Comparison of ENCODE assay signal across 8 cellular contexts in the genomic region with DNA sequence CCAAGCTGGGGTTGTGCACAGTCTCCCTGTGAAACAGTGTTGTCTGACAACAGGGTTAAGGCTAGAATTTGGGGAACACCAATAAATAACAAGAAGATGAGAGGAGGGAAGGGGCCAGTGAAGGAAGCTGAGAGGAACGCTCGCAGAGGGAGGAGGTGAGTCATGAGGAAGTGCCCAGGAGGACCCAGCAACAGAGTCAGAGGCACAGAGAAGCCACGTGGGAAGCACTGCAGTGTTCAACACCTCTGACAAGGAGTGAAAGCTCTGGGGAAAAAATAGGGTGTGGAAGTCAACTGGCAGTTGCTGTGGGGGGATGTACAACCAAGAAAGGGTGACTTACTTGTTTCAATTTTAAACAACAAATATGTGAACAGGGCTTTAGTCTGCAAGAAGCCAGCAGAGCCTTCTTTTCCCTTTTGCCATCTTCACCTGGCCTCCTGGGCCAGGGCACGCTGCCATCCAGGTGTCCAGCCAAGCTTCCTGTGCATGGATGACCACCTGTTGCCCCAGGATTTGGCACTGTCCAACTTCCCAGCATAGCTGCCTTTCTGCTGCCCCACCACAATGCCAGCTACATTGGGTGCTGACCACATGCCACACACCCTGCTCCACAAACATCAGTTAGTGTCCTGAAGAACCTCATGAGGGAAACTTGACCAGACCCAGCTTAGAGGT.
DNase-seq lines count a peak whose midpoint lies in the region; ATAC-seq and TF ChIP-seq lines count a peak whose summit lies in the region.

No MANE protein-coding gene starts in this region.

- H3K79me1 ChIP-seq in IMR-90 (ENCODE audit: low read depth in 1 of 2, low read length in 2 of 2) = peaks cover 3 to 49% of the 10 kb centered on the region in 2 experiments; a peak in 3 of 4 replicates

- 0 out of 2 replicates have a peak, but pooled peaks cover 8% of the 10 kb centered on the region for H4K20me1 ChIP-seq in IMR-90 (ENCODE audit: insufficient read depth, low read length)

- H3K4me3 ChIP-seq in ACC112 (ENCODE audit: low read depth, low read length) (no peak overlapping the region), IMR-90 (ENCODE audit: insufficient read depth, low read depth, low read length) (no peak overlapping the region), heart left ventricle (no peak overlapping the region)
- no peak overlapping the region for H3K4me3 ChIP-seq in effector memory CD4-positive, alpha-beta T cell (ENCODE audit: insufficient read depth, low read depth, low read length, poor library complexity, severe bottlenecking)

- H2BK120ac ChIP-seq in IMR-90 (ENCODE audit: low read depth, low read length) = peak overlapping the region; percentile 82

- DNase-seq in IMR-90 = peak; percentile 79
- peak; percentile 39 to 78 for DNase-seq in activated CD4-positive, alpha-beta T cell treated with anti-CD3 and anti-CD28 coated beads, Interleukin-2, amount 50 U/mL, for 24 hours (ENCODE audit: low read depth in 1 of 2, low spot score in 1 of 2)
- peak; percentile 6 to 19 (median 10) for DNase-seq in effector memory CD4-positive, alpha-beta T cell
- DNase-seq in stimulated activated CD4-positive, alpha-beta T cell treated with anti-CD3 and anti-CD28 coated beads, Interleukin-2, amount 100 ng/mL, for 24 hours = peak; percentile 73 to 76
- no peak for DNase-seq in left ventricle myocardium superior
- no peak for DNase-seq in heart left ventricle

- H3K27me3 ChIP-seq in ACC112 (ENCODE audit: insufficient read depth, low read length) (no peaks in the 10 kb centered on the region), IMR-90 (ENCODE audit: control insufficient read depth, insufficient read depth, low read length) (no peaks in the 10 kb centered on the region), heart left ventricle (no peaks in the 10 kb centered on the region)
- H3K27me3 ChIP-seq in effector memory CD4-positive, alpha-beta T cell (replicated peaks; ENCODE audit: control insufficient read depth, insufficient read depth, low read length, poor library complexity, severe bottlenecking) = no peaks in the 10 kb centered on the region

- H3K9ac ChIP-seq in IMR-90 (ENCODE audit: low read depth, low read length) = no peak overlapping the region

- CTCF ChIA-PET in IMR-90 (lab: Yijun Ruan, JAX) = interaction anchor here (0.7 to 1.0 kb wide), 2 partner anchors 37 to 302 kb away, joined by 3 read pairs; no protein-coding TSS in a partner anchor

- H3K4me2 ChIP-seq in IMR-90 (ENCODE audit: low read depth, low read length) = no peak overlapping the region

- no peak overlapping the region for H3K56ac ChIP-seq in IMR-90 (ENCODE audit: extremely low read depth, insufficient read depth, low read length)

- in situ Hi-C loops in IMR-90 (cut with MboI; ENCODE audit: low sequenced_read_pairs) = no loop called here

- peak overlapping the region in 1 of 2 experiments; percentile 82; a peak in 3 of 4 replicates for H4K8ac ChIP-seq in IMR-90 (ENCODE audit: low read depth in 2 of 2, low read length in 2 of 2)

- H3K79me2 ChIP-seq in ACC112 (ENCODE audit: control insufficient read depth, insufficient read depth, low read length, unreplicated experiment) = no peaks in the 10 kb centered on the region

- H3K9me1 ChIP-seq in IMR-90 (ENCODE audit: insufficient read depth, low read length) = peaks cover 30% of the 10 kb centered on the region

- intact Hi-C loops in IMR-90 (cut with micrococcal nuclease) (no loop called here), left ventricle myocardium superior (cut with micrococcal nuclease) (no loop called here), heart left ventricle (cut with DNase I) (loop anchor here in 1 of 10 donors (10.0 kb wide), 1 partner anchor 68 kb away; the partner anchor contains the start of gene ATXN7L1)

- peak overlapping the region; percentile 51 for H2BK5ac ChIP-seq in IMR-90 (ENCODE audit: low read depth, low read length, poor library complexity, severe bottlenecking)

- H3K36me3 ChIP-seq in ACC112 (ENCODE audit: insufficient read depth, low read length) = no peaks in the 10 kb centered on the region
- no peaks in the 10 kb centered on the region for H3K36me3 ChIP-seq in IMR-90 (ENCODE audit: control insufficient read depth, insufficient read depth, low read length)
- no peaks in the 10 kb centered on the region for H3K36me3 ChIP-seq in effector memory CD4-positive, alpha-beta T cell (ENCODE audit: control insufficient read depth, insufficient read depth, low read length)
- H3K36me3 ChIP-seq in heart left ventricle = no peaks in the 10 kb centered on the region

- TF ChIP-seq POLR2A in IMR-90 (IDR thresholded peaks at IDR 0.05; ENCODE audit: low read depth, low read length) (no peak), heart left ventricle (IDR thresholded peaks at IDR 0.05) (no peak)

- H3K14ac ChIP-seq in IMR-90 (replicated peaks; ENCODE audit: low read depth, low read length) = peak overlapping the region; percentile 66

- peak overlapping the region; percentile 52 for H3K27ac ChIP-seq in ACC112 (ENCODE audit: low read depth, low read length)
- H3K27ac ChIP-seq in IMR-90 (ENCODE audit: insufficient read depth, low read length) = no peak overlapping the region
- H3K27ac ChIP-seq in effector memory CD4-positive, alpha-beta T cell (ENCODE audit: insufficient read depth, low read length, poor library complexity, severe bottlenecking) = no peak overlapping the region
- H3K27ac ChIP-seq in heart left ventricle = no peak overlapping the region

- H2AFZ ChIP-seq in ACC112 (ENCODE audit: low read length, unreplicated experiment) (no peak overlapping the region), IMR-90 (replicated peaks; ENCODE audit: low read length, poor library complexity) (peak overlapping the region; percentile 87)

- no peak overlapping the region for H3K18ac ChIP-seq in IMR-90 (ENCODE audit: low read depth, low read length)

- peak overlapping the region; percentile 13; the same call in 1 of the 2 replicates for H3K23ac ChIP-seq in IMR-90 (ENCODE audit: low read depth, low read length)

- WGBS in IMR-90 (ENCODE audit: extremely low coverage in 2 of 2, insufficient read length in 1 of 2), 2 experiments = 0% methylated on average over 3 of the region's 4 CpGs; no CpG with 5 or more reads in 1 of the 2 experiments
- WGBS in heart left ventricle, 4 donors = 69 to 80% (median 75%) methylated on average over 4 of the region's 4 CpGs

- H2AK5ac ChIP-seq in IMR-90 (ENCODE audit: low read depth, low read length) = peak overlapping the region; percentile 93

- peak overlapping the region; percentile 74 for H4K91ac ChIP-seq in IMR-90 (ENCODE audit: insufficient read depth, low read depth, low read length)

- H3K4ac ChIP-seq in IMR-90 (ENCODE audit: low read depth, low read length) = peak overlapping the region; percentile 76

- TF ChIP-seq CTCF in IMR-90 (conservative IDR thresholded peaks at IDR 0.05; ENCODE audit: low read depth, low read length) (no peak), heart left ventricle (IDR thresholded peaks at IDR 0.05) (no peak)

- peak overlapping the region; percentile 83 for H2BK20ac ChIP-seq in IMR-90 (ENCODE audit: low read depth, low read length)

- POLR2A ChIA-PET in IMR-90 (lab: Charles Lee; ENCODE audit: unreplicated experiment) = no interaction called here

- no peak overlapping the region for H4K5ac ChIP-seq in IMR-90 (ENCODE audit: low read depth, low read length)

- H3K4me1 ChIP-seq in ACC112 (ENCODE audit: control insufficient read depth, insufficient read depth, low read length, unreplicated experiment) (peaks cover 45% of the 10 kb centered on the region), IMR-90 (ENCODE audit: control insufficient read depth, insufficient read depth, low read length) (peaks cover 31% of the 10 kb centered on the region), heart left ventricle (peaks cover 0 to 42% (median 0%) of the 10 kb centered on the region in 12 donors)
- peaks cover 32% of the 10 kb centered on the region for H3K4me1 ChIP-seq in effector memory CD4-positive, alpha-beta T cell (ENCODE audit: control insufficient read depth, insufficient read depth, low read length, poor library complexity, severe bottlenecking)

- dilution Hi-C loops in IMR-90 (cut with HindIII; ENCODE audit: low sequenced_read_pairs, unreplicated experiment) = no loop called here

- peak; percentile 32 for ATAC-seq in GM19455 (IDR thresholded peaks at IDR 0.05; ENCODE audit: unreplicated experiment)
- ATAC-seq in IMR-90 (ENCODE audit: low read depth) = peak; percentile 84
- no peak for ATAC-seq in left ventricle myocardium superior
- no peak for ATAC-seq in heart left ventricle

- no TSS peak for BruUV-seq in IMR-90 (replicated peaks; lab: Mats Ljungman, UMichigan)

- H2BK15ac ChIP-seq in IMR-90 (ENCODE audit: low read depth, low read length) = peak overlapping the region; percentile 71; the same call in 2 of the 3 replicates

- no peaks in the 10 kb centered on the region for H3K9me3 ChIP-seq in IMR-90 (ENCODE audit: control insufficient read depth, insufficient read depth, low read length)
- H3K9me3 ChIP-seq in effector memory CD4-positive, alpha-beta T cell (ENCODE audit: control insufficient read depth, low read length) = no peaks in the 10 kb centered on the region
- no peaks in the 10 kb centered on the region for H3K9me3 ChIP-seq in heart left ventricle

- peak overlapping the region; percentile 96 for H2AK9ac ChIP-seq in IMR-90 (replicated peaks; ENCODE audit: low read depth, low read length, poor library complexity)

- TF ChIP-seq RAD21 in IMR-90 (IDR thresholded peaks at IDR 0.05; ENCODE audit: low read length) = no peak

TF ChIP-seq in IMR-90, 13 proteins besides CTCF, POLR2A, EP300 and RAD21 (continues in another document):
- no peak for TF ChIP-seq MAFK (IDR thresholded peaks at IDR 0.05; ENCODE audit: low read depth, low read length)
- TF ChIP-seq CEBPB (IDR thresholded peaks at IDR 0.05; ENCODE audit: low read depth, low read length) = no peak
- TF ChIP-seq FOS (IDR thresholded peaks at IDR 0.05; ENCODE audit: low read depth, low read length) = peak; percentile 38; the same call in 1 of the 2 replicates
- TF ChIP-seq MAZ (IDR thresholded peaks at IDR 0.05; ENCODE audit: borderline replicate concordance, low read depth, low read length) = peak; percentile 46; the same call in 1 of the 2 replicates
- no peak for TF ChIP-seq NFE2L2 (IDR thresholded peaks at IDR 0.05; ENCODE audit: low read depth, low read length)
- TF ChIP-seq SMC3 (IDR thresholded peaks at IDR 0.05; ENCODE audit: low read depth, low read length) = no peak
- TF ChIP-seq CHD1 (IDR thresholded peaks at IDR 0.05; ENCODE audit: low read depth, low read length) = no peak
- no peak for TF ChIP-seq RCOR1 (IDR thresholded peaks at IDR 0.05; ENCODE audit: insufficient replicate concordance, low read length)
- TF ChIP-seq BHLHE40 (IDR thresholded peaks at IDR 0.05; ENCODE audit: low read depth, low read length) = no peak
- TF ChIP-seq MXI1 (IDR thresholded peaks at IDR 0.05; ENCODE audit: borderline replicate concordance, low read depth, low read length) = peak; percentile 89; the same call in 1 of the 2 replicates

Comparison
In these comparisons a context has a peak if more than half of its experiments do, and no peak if none do; other contexts are left out.
1. ATAC-seq: peak in GM19455 (single experiment) and IMR-90 (single experiment); none in left ventricle myocardium superior (single experiment) and heart left ventricle (0 of 4).
2. DNase-seq: peak in IMR-90 (single experiment), activated CD4-positive, alpha-beta T cell treated with anti-CD3 and anti-CD28 coated beads, Interleukin-2, amount 50 U/mL, for 24 hours (2 of 2), effector memory CD4-positive, alpha-beta T cell (3 of 3) and stimulated activated CD4-positive, alpha-beta T cell treated with anti-CD3 and anti-CD28 coated beads, Interleukin-2, amount 100 ng/mL, for 24 hours (2 of 2); none in left ventricle myocardium superior (single experiment) and heart left ventricle (0 of 5).